3 cellular contexts compared by ENCODE assay signal in genomic region chr6:103255132-103255531, GRCh38.
"Had no signal": no experiment of that assay in that cellular context is flagged by ENCODE, and none has a peak within 500 bp of the region (broad histone marks: within the 10 kb centered on the region; RNA-seq: fewer than 3 reads in every experiment).

No MANE protein-coding gene starts in this region.

- DNase-seq: GDM1, GF-D8 had no signal

- H3K4me3 ChIP-seq: GM12878 had no signal

- ATAC-seq: GM12878 had no signal
